Comparison of ENCODE assay signal across 14 cellular contexts in genomic region chr1:185350027-185350442, GRCh38.
"Had no signal": no experiment of that assay in that cellular context is flagged by ENCODE, and none has a peak within 500 bp of the region (broad histone marks: within the 10 kb centered on the region; RNA-seq: fewer than 3 reads in every experiment).

No MANE protein-coding gene starts in this region.

- H3K4me1 ChIP-seq: upper lobe of left lung had no signal

- H3K36me3 Mint-ChIP-seq: naive thymus-derived CD8-positive, alpha-beta T cell had no signal

- H3K9me3 ChIP-seq: neutrophil, upper lobe of left lung had no signal

- H3K27me3 ChIP-seq: neutrophil, upper lobe of left lung had no signal

- H3K36me3 ChIP-seq: neutrophil, upper lobe of left lung had no signal

- DNase-seq: activated CD4-positive, alpha-beta T cell treated with anti-CD3 and anti-CD28 coated beads, Interleukin-2, amount 50 U/mL, for 1 hour; activated naive CD4-positive, alpha-beta T cell treated with Interleukin-2 at 50 U/mL for 16 hours; foreskin fibroblast; head of caudate nucleus; immature natural killer cell; naive thymus-derived CD8-positive, alpha-beta T cell; retina; stimulated activated CD4-positive, alpha-beta T cell treated with anti-CD3 and anti-CD28 coated beads, Interleukin-4, amount 100 ng/mL, for 24 hours; stimulated activated naive CD4-positive, alpha-beta T cell treated with Interleukin-2 at 50 U/mL for 16 hours; substantia nigra; upper lobe of left lung had no signal

- H3K27ac ChIP-seq: neutrophil, upper lobe of left lung had no signal

- H3K27ac Mint-ChIP-seq: activated T-helper 17 cell treated with anti-CD3 and anti-CD28 coated beads, Interleukin-2, amount 50 U/mL, for 72 hours; immature natural killer cell; naive thymus-derived CD8-positive, alpha-beta T cell had no signal

- H3K4me3 ChIP-seq: lung, upper lobe of left lung had no signal

- ATAC-seq: activated T-helper 17 cell treated with anti-CD3 and anti-CD28 coated beads, Interleukin-2, amount 50 U/mL, for 72 hours; naive thymus-derived CD8-positive, alpha-beta T cell had no signal

- H3K9me3 Mint-ChIP-seq: activated T-helper 17 cell treated with anti-CD3 and anti-CD28 coated beads, Interleukin-2, amount 50 U/mL, for 72 hours; immature natural killer cell; naive thymus-derived CD8-positive, alpha-beta T cell had no signal

- H3K27me3 Mint-ChIP-seq: activated T-helper 17 cell treated with anti-CD3 and anti-CD28 coated beads, Interleukin-2, amount 50 U/mL, for 72 hours; naive thymus-derived CD8-positive, alpha-beta T cell had no signal

- H3K4me3 Mint-ChIP-seq: activated T-helper 17 cell treated with anti-CD3 and anti-CD28 coated beads, Interleukin-2, amount 50 U/mL, for 72 hours; immature natural killer cell; naive thymus-derived CD8-positive, alpha-beta T cell had no signal
